8 cellular contexts compared by ENCODE assay signal in the genomic region with DNA sequence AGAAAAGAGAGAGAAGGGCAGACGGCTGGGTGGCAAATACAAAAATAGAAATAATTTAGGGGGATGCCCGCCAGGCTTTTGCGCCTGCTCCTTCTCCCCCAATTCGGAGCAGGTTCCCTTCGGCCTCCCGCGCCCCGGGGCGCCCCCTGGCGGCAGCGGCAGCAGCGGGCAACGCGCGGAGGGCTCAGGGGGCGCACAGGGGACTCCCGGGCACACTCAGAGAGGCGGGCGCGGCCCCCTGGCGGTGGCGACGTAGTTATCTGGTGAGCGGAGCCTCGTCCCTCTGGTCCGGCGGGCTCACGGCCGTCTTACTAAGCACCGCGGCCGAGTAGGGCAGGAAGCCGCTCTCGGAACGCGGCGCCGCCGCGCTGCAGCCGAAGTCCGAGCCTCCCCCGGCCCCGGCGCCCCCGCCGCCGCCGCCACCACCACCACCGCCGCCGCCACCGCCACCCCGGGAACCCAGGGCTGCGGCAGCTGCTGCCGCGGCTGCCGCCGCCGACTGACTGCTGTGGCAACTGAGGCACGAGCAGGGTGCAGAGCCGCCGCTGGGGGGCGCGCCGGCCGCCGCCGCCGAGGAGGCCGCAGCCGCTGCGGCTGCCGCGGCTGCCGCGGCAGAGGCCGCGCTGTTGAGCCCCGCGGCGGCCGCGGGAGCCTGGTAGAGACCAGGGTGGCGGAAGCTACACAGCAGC. TPM values are rescaled to one million over a fixed set of nuclear protein-coding genes. Genes with fewer than 3 reads are reported as not detected.
DNase-seq lines count a peak whose midpoint lies in the region; ATAC-seq and TF ChIP-seq lines count a peak whose summit lies in the region.

No MANE protein-coding gene starts in this region.

- ATAC-seq in SK-N-SH treated with all-trans-retinoic acid at 6 μM for 48 hours (peak; percentile 85), GM19463 (IDR thresholded peaks at IDR 0.05; ENCODE audit: unreplicated experiment) (no peak)

- peaks cover 2% of the 10 kb centered on the region for H3K9me3 Mint-ChIP-seq in Calu3 (ENCODE audit: low read depth, unreplicated experiment)

- WGBS in HUES64, result under 1% methylated on average over 81 of the region's 85 CpGs
- WGBS in esophagus squamous epithelium, 2 donors, result 3% methylated on average over 28 of the region's 85 CpGs; no CpG with 5 or more reads in 1 of the 2 donors

- H4K20me1 ChIP-seq in osteoblast (ENCODE audit: insufficient read depth, low read length), result no peaks in the 10 kb centered on the region

- H3K27ac ChIP-seq in HUES64 (ENCODE audit: low read depth, low read length) (no peak overlapping the region), esophagus squamous epithelium (no peak overlapping the region), osteoblast (ENCODE audit: low read depth, low read length) (no peak overlapping the region)

- H3K9ac ChIP-seq in HUES64 (ENCODE audit: low read depth, low read length), result no peak overlapping the region

- H3K36me3 ChIP-seq in HUES64 (ENCODE audit: insufficient read depth, low read length), result no peaks in the 10 kb centered on the region
- H3K36me3 ChIP-seq in esophagus squamous epithelium, result no peaks in the 10 kb centered on the region
- H3K36me3 ChIP-seq in osteoblast (ENCODE audit: insufficient read depth, low read length), result no peaks in the 10 kb centered on the region

- H3K79me2 ChIP-seq in osteoblast (ENCODE audit: insufficient read depth, low read length), result no peaks in the 10 kb centered on the region

- H3K4me2 ChIP-seq in osteoblast (ENCODE audit: insufficient read depth, low read length), result peak overlapping the region; percentile 43

- TF ChIP-seq CTCF in Calu3 (IDR thresholded peaks at IDR 0.05; ENCODE audit: unreplicated experiment), result peak; percentile 93
- TF ChIP-seq CTCF in esophagus squamous epithelium (IDR thresholded peaks at IDR 0.05), result peak in 4 of 6 experiments; percentile 27 to 59 (median 36)
- TF ChIP-seq CTCF in osteoblast (IDR thresholded peaks at IDR 0.05; ENCODE audit: extremely low read depth, low read depth, low read length), result peak; percentile 50

- TF ChIP-seq POLR2A in esophagus squamous epithelium (IDR thresholded peaks at IDR 0.05), result no peak

- H3K4me3 ChIP-seq in HUES64 (ENCODE audit: low read length), result peak overlapping the region; percentile 46
- H3K4me3 ChIP-seq in esophagus squamous epithelium, result peak overlapping the region in 2 of 4 donors; percentile 38 to 53
- peak overlapping the region; percentile 30 for H3K4me3 ChIP-seq in osteoblast (ENCODE audit: insufficient read depth, low read length)

- peaks cover 8% of the 10 kb centered on the region for H3K4me1 Mint-ChIP-seq in Calu3 (ENCODE audit: low read depth, unreplicated experiment)

- H3K27me3 Mint-ChIP-seq in Calu3 (ENCODE audit: unreplicated experiment), result peaks cover 34% of the 10 kb centered on the region

- no peak overlapping the region for H3K27ac Mint-ChIP-seq in Calu3 (ENCODE audit: unreplicated experiment)

- H2AFZ ChIP-seq in osteoblast (ENCODE audit: low read length), result no peak overlapping the region

- H3K27me3 ChIP-seq in HUES64 (ENCODE audit: insufficient read depth, low read length) (peaks cover 99% of the 10 kb centered on the region), esophagus squamous epithelium (peaks cover 47 to 100% (median 73%) of the 10 kb centered on the region in 4 donors), osteoblast (ENCODE audit: insufficient read depth, low read length) (peaks cover 97% of the 10 kb centered on the region)

- BruUV-seq in Calu3 (replicated peaks; lab: Mats Ljungman, UMichigan), result no TSS peak

- intact Hi-C loops in Calu3 (cut with micrococcal nuclease; ENCODE audit: unreplicated experiment) (loop anchor here (10.0 kb wide), 1 partner anchor 115 kb away; no protein-coding TSS in a partner anchor), esophagus squamous epithelium (cut with DNase I) (loop anchor here (10.0 kb wide), 1 partner anchor 715 kb away; no protein-coding TSS in a partner anchor)

- DNase-seq in Calu3 (peak; percentile 79), esophagus squamous epithelium (lab: John Stamatoyannopoulos, UW) (no peak), osteoblast (ENCODE audit: insufficient read length, low spot score, missing footprints) (peak; percentile 97), NCI-H1436 treated with DMSO at 0.1 percent for 48 hours (lab: John Stamatoyannopoulos, UW) (no peak), GF-D8 (lab: John Stamatoyannopoulos, UW) (no peak)

- H3K36me3 Mint-ChIP-seq in Calu3 (ENCODE audit: insufficient read depth, unreplicated experiment), result peaks cover 15% of the 10 kb centered on the region

- H3K4me3 Mint-ChIP-seq in Calu3 (ENCODE audit: low read depth, unreplicated experiment), result peak overlapping the region; percentile 86

- no peaks in the 10 kb centered on the region for H3K9me3 ChIP-seq in HUES64 (ENCODE audit: insufficient read depth, low read depth, low read length)
- peaks cover 0 to 20% (median 13%) of the 10 kb centered on the region in 3 donors for H3K9me3 ChIP-seq in esophagus squamous epithelium
- no peaks in the 10 kb centered on the region for H3K9me3 ChIP-seq in osteoblast (ENCODE audit: low read depth, low read length)

- CTCF ChIA-PET in Calu3 (lab: Charles Lee), result interaction anchor here (1.0 to 1.2 kb wide), 2 partner anchors 274 to 374 kb away, joined by 3 read pairs; no protein-coding TSS in a partner anchor

- peaks cover 4% of the 10 kb centered on the region; the same call in 1 of the 2 replicates for H3K4me1 ChIP-seq in HUES64 (ENCODE audit: insufficient read depth, low read length)
- peaks cover 0 to 53% (median 10%) of the 10 kb centered on the region in 3 donors for H3K4me1 ChIP-seq in esophagus squamous epithelium
- no peaks in the 10 kb centered on the region for H3K4me1 ChIP-seq in osteoblast (ENCODE audit: insufficient read depth, low read length)

TF ChIP-seq in SK-N-SH treated with all-trans-retinoic acid at 6 μM for 48 hours, 23 proteins besides CTCF, POLR2A, EP300 and RAD21:
- TF ChIP-seq ISL1 (CRISPR knock-in tag; IDR thresholded peaks at IDR 0.05), result no peak
- 0 out of 2 replicates have a peak, but pooled peaks have one; percentile 43 for TF ChIP-seq ZFP3 (CRISPR knock-in tag; IDR thresholded peaks at IDR 0.05)
- TF ChIP-seq TCF4 (CRISPR knock-in tag; IDR thresholded peaks at IDR 0.05; ENCODE audit: borderline replicate concordance), result no peak
- 0 out of 2 replicates have a peak, but pooled peaks have one; percentile 31 for TF ChIP-seq TSHZ2 (CRISPR knock-in tag; IDR thresholded peaks at IDR 0.05)

RNA-seq across cellular contexts. Expression of gene EVX2, which starts 3.8 kb away (rescaled TPM):
- total RNA-seq in Calu3 (2022) (not detected in 2 replicates), esophagus squamous epithelium (not detected), osteoblast (under 0.01 TPM in 1 of 2 replicates, not detected in the other)
- polyA plus RNA-seq in HUES64 (2013, experiment 1 of 2), result not detected
- polyA plus RNA-seq in HUES64 (2013, experiment 2 of 2), result not detected

RNA-seq across cellular contexts. Expression of gene HOXD13, which starts 12.5 kb away (rescaled TPM):
- total RNA-seq in Calu3 (2022) (not detected in 2 replicates), esophagus squamous epithelium (not detected), osteoblast (not detected in 2 replicates)
- polyA plus RNA-seq in HUES64 (2013, experiment 1 of 2), result 0.15 TPM
- 0.13 TPM for polyA plus RNA-seq in HUES64 (2013, experiment 2 of 2)

RNA-seq across cellular contexts. Expression of gene HOXD12, which starts 19.6 kb away (rescaled TPM):
- total RNA-seq in Calu3 (2022) (not detected in 2 replicates), esophagus squamous epithelium (not detected), osteoblast (not detected in 2 replicates)
- not detected for polyA plus RNA-seq in HUES64 (2013, experiment 1 of 2)
- not detected for polyA plus RNA-seq in HUES64 (2013, experiment 2 of 2)

RNA-seq across cellular contexts. Expression of gene HOXD11, which starts 27.1 kb away (rescaled TPM):
- total RNA-seq in Calu3 (2022) (not detected in 2 replicates), esophagus squamous epithelium (not detected), osteoblast (not detected in 2 replicates)
- polyA plus RNA-seq in HUES64 (2013, experiment 1 of 2), result not detected
- 0.38 TPM for polyA plus RNA-seq in HUES64 (2013, experiment 2 of 2)

RNA-seq across cellular contexts. Expression of gene HOXD10, which starts 36.6 kb away (rescaled TPM):
- not detected in 2 replicates for total RNA-seq in Calu3 (2022)
- 0.15 TPM for polyA plus RNA-seq in HUES64 (2013, experiment 1 of 2)
- 0.19 TPM for polyA plus RNA-seq in HUES64 (2013, experiment 2 of 2)
- total RNA-seq in esophagus squamous epithelium, result under 1 TPM in 2 of 4 donors, not detected in 2; 0.22 to 0.38 TPM
- not detected in 2 replicates for total RNA-seq in osteoblast

Comparison
In these comparisons a context has a peak if more than half of its experiments do, and no peak if none do; other contexts are left out.
1. DNase-seq: peak in Calu3 (single experiment) and osteoblast (single experiment); none in esophagus squamous epithelium (single experiment), NCI-H1436 treated with DMSO at 0.1 percent for 48 hours (single experiment) and GF-D8 (single experiment).
2. CTCF ChIP-seq: peak in every context shown above with its lines; median percentile 93 in Calu3; 50 in osteoblast; 36 in esophagus squamous epithelium.